ENCODE assay signal across 26 cellular contexts in genomic region chr4:29853843-29854242, GRCh38.
DNase-seq lines count a peak whose midpoint lies in the region; ATAC-seq and TF ChIP-seq lines count a peak whose summit lies in the region.
"Had no signal": no experiment of that assay in that cellular context is flagged by ENCODE, and none has a peak within 500 bp of the region (broad histone marks: within the 10 kb centered on the region; RNA-seq: fewer than 3 reads in every experiment).

No MANE protein-coding gene starts in this region.

- peaks cover 8% of the 10 kb centered on the region; the same call in 2 of the 3 replicates for H3K9me3 Mint-ChIP-seq in GM23338
- H3K9me3 Mint-ChIP-seq in effector memory CD8-positive, alpha-beta T cell, result peaks cover 4 to 19% of the 10 kb centered on the region in 2 donors

- no peaks in the 10 kb centered on the region for H3K27me3 Mint-ChIP-seq in GM23338 (ENCODE audit: insufficient read depth, low read depth, poor library complexity)
- H3K27me3 Mint-ChIP-seq in effector memory CD8-positive, alpha-beta T cell, result no peaks in the 10 kb centered on the region
- H3K27me3 Mint-ChIP-seq: activated naive CD4-positive, alpha-beta T cell treated with anti-CD3 and anti-CD28 coated beads, Interleukin-2, amount 50 U/mL, for 24 hours; CD8-positive, alpha-beta memory T cell; naive thymus-derived CD8-positive, alpha-beta T cell had no signal

- no peak overlapping the region for H3K27ac Mint-ChIP-seq in GM23338
- H3K27ac Mint-ChIP-seq in effector memory CD8-positive, alpha-beta T cell, result no peak overlapping the region
- H3K27ac Mint-ChIP-seq: activated naive CD4-positive, alpha-beta T cell treated with anti-CD3 and anti-CD28 coated beads, Interleukin-2, amount 50 U/mL, for 24 hours; activated T-helper 2 cell treated with anti-CD3 and anti-CD28 coated beads, Interferon-gamma antibody, Interleukin-2, Interleukin-4, amounts not matched to agents 10 μg/mL and 5 μg/mL and 100 μg/mL, durations not matched to agents 14 hours and 24 hours and 36 hours; CD8-positive, alpha-beta memory T cell; naive thymus-derived CD8-positive, alpha-beta T cell; stimulated activated effector memory CD8-positive, alpha-beta T cell treated with anti-CD3 and anti-CD28 coated beads, Interleukin-12 subunit alpha, Interleukin-12 subunit beta, amount 100 ng/mL, for 72 hours had no signal

- no peak for TF ChIP-seq CTCF in GM23338 (conservative IDR thresholded peaks at IDR 0.05; ENCODE audit: low read depth in 2 of 2)

- no peaks in the 10 kb centered on the region for H3F3A ChIP-seq in GM23338 (replicated peaks; ENCODE audit: low read depth)

- no peaks in the 10 kb centered on the region for H4K20me1 ChIP-seq in GM23338 (replicated peaks; ENCODE audit: insufficient read depth)

- peaks cover 12% of the 10 kb centered on the region for H3K36me3 Mint-ChIP-seq in GM23338 (ENCODE audit: low read depth)
- H3K36me3 Mint-ChIP-seq in effector memory CD8-positive, alpha-beta T cell (ENCODE audit: insufficient read depth), result no peaks in the 10 kb centered on the region
- H3K36me3 Mint-ChIP-seq: activated naive CD4-positive, alpha-beta T cell treated with anti-CD3 and anti-CD28 coated beads, Interleukin-2, amount 50 U/mL, for 24 hours; CD8-positive, alpha-beta memory T cell; stimulated activated effector memory CD8-positive, alpha-beta T cell treated with anti-CD3 and anti-CD28 coated beads, Interleukin-12 subunit alpha, Interleukin-12 subunit beta, amount 100 ng/mL, for 72 hours had no signal

- ATAC-seq in GM23338 (peak; percentile 76), GM21526 (IDR thresholded peaks at IDR 0.05; ENCODE audit: low FRiP score, unreplicated experiment) (no peak)
- no peak for ATAC-seq in effector memory CD8-positive, alpha-beta T cell (replicated peaks)
- ATAC-seq: lower lobe of right lung; naive thymus-derived CD8-positive, alpha-beta T cell; stimulated activated effector memory CD8-positive, alpha-beta T cell treated with anti-CD3 and anti-CD28 coated beads, Interleukin-12 subunit alpha, Interleukin-12 subunit beta, amount 100 ng/mL, for 72 hours had no signal

- DNase-seq in GM23338 (ENCODE audit: low spot score), result peak; percentile 17
- DNase-seq in NCI-H146 treated with DMSO at 0.1 percent for 48 hours (lab: John Stamatoyannopoulos, UW; ENCODE audit: unreplicated experiment), result peak; percentile 87
- DNase-seq in NCI-H69 (lab: John Stamatoyannopoulos, UW), result peak; percentile 92
- peak; percentile 27 for DNase-seq in iPS-NIHi11 (ENCODE audit: low spot score)
- no peak for DNase-seq in SIG-M5 treated with dmso at 0.1 percent for 504 hours (lab: John Stamatoyannopoulos, UW; ENCODE audit: unreplicated experiment)
- DNase-seq in effector memory CD8-positive, alpha-beta T cell, result no peak
- DNase-seq: activated CD4-positive, alpha-beta T cell treated with anti-CD3 and anti-CD28 coated beads for 48 hours; CD8-positive, alpha-beta memory T cell; DMS79; dorsolateral prefrontal cortex; GDM1; lower lobe of right lung; naive thymus-derived CD8-positive, alpha-beta T cell; NCI-H526; nucleus accumbens; SIG-M5; sigmoid colon; SW 1271; T-helper 9 cell; transverse colon had no signal

- H3K27ac ChIP-seq in GM23338 (ENCODE audit: low read depth), result no peak overlapping the region
- H3K27ac ChIP-seq: dorsolateral prefrontal cortex, lower lobe of right lung, prostate gland, sigmoid colon, transverse colon, VCaP had no signal

- H3K4me1 Mint-ChIP-seq in GM23338, result peaks cover 33% of the 10 kb centered on the region
- no peaks in the 10 kb centered on the region for H3K4me1 Mint-ChIP-seq in effector memory CD8-positive, alpha-beta T cell (ENCODE audit: low read depth in 2 of 2)
- H3K4me1 Mint-ChIP-seq: activated naive CD4-positive, alpha-beta T cell treated with anti-CD3 and anti-CD28 coated beads, Interleukin-2, amount 50 U/mL, for 24 hours; CD8-positive, alpha-beta memory T cell; naive thymus-derived CD8-positive, alpha-beta T cell; stimulated activated effector memory CD8-positive, alpha-beta T cell treated with anti-CD3 and anti-CD28 coated beads, Interleukin-12 subunit alpha, Interleukin-12 subunit beta, amount 100 ng/mL, for 72 hours had no signal

- H3K79me2 ChIP-seq in GM23338 (replicated peaks; ENCODE audit: insufficient read depth), result no peaks in the 10 kb centered on the region

- no peak overlapping the region for H3K4me3 Mint-ChIP-seq in GM23338
- no peak overlapping the region for H3K4me3 Mint-ChIP-seq in effector memory CD8-positive, alpha-beta T cell
- H3K4me3 Mint-ChIP-seq: activated naive CD4-positive, alpha-beta T cell treated with anti-CD3 and anti-CD28 coated beads, Interleukin-2, amount 50 U/mL, for 24 hours; CD8-positive, alpha-beta memory T cell; naive thymus-derived CD8-positive, alpha-beta T cell; stimulated activated effector memory CD8-positive, alpha-beta T cell treated with anti-CD3 and anti-CD28 coated beads, Interleukin-12 subunit alpha, Interleukin-12 subunit beta, amount 100 ng/mL, for 72 hours had no signal

- no peak overlapping the region for H3K4me3 ChIP-seq in GM23338
- H3K4me3 ChIP-seq: dorsolateral prefrontal cortex, lower lobe of right lung, prostate gland, sigmoid colon, transverse colon had no signal

- no peaks in the 10 kb centered on the region for H3K9me2 ChIP-seq in GM23338 (ENCODE audit: insufficient read depth)

- no peak overlapping the region for H2AFZ ChIP-seq in GM23338

- H3K4me1 ChIP-seq in GM23338 (ENCODE audit: insufficient read depth), result peaks cover 8% of the 10 kb centered on the region
- H3K4me1 ChIP-seq: lower lobe of right lung, prostate gland, sigmoid colon, transverse colon had no signal

- H3K4me2 ChIP-seq in GM23338, result no peak overlapping the region

- no peaks in the 10 kb centered on the region for H3K36me3 ChIP-seq in GM23338 (ENCODE audit: insufficient read depth)
- H3K36me3 ChIP-seq: lower lobe of right lung, prostate gland, sigmoid colon, transverse colon had no signal

- no peaks in the 10 kb centered on the region for H3K27me3 ChIP-seq in GM23338 (ENCODE audit: insufficient read depth)
- H3K27me3 ChIP-seq: dorsolateral prefrontal cortex, sigmoid colon, transverse colon had no signal

TF ChIP-seq in GM23338, 12 proteins besides CTCF, POLR2A, EP300 and RAD21:
- TF ChIP-seq JUNB (IDR thresholded peaks at IDR 0.05; ENCODE audit: unreplicated experiment) (no peak), ZNF462 (CRISPR knock-in tag; IDR thresholded peaks at IDR 0.05) (peak; percentile 18; the same call in 1 of the 2 replicates)

Comparison
In these comparisons a context has a peak if more than half of its experiments do, and no peak if none do; other contexts are left out.
1. DNase-seq: peak in GM23338 (single experiment), NCI-H146 treated with DMSO at 0.1 percent for 48 hours (single experiment), NCI-H69 (single experiment) and iPS-NIHi11 (single experiment); none in SIG-M5 treated with dmso at 0.1 percent for 504 hours (single experiment) and effector memory CD8-positive, alpha-beta T cell (0 of 3).